10 cellular contexts compared by ENCODE assay signal in the genomic region with DNA sequence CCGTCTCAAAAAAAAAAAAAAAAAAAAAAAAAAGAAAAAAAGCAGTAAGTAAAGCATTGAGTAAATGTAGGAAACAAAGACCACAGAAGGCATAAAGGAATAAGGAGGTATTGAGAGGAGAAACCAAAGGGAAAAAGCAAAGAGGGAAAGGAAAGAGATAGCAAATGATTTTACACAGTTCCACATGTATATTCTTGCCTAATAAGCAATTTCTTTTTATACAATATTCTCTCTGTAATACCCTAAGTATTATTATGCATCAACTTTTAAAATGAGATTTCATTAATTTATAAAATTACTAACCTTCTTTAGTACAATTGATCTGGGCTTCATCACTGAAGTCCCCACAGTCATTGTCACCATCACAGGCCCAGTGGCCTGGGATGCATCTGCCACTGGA.
"Had no signal": no experiment of that assay in that cellular context is flagged by ENCODE, and none has a peak within 500 bp of the region (broad histone marks: within the 10 kb centered on the region; RNA-seq: fewer than 3 reads in every experiment).

No MANE protein-coding gene starts in this region.

- H3K4me1 ChIP-seq: HAP-1 had no signal

- H3K4me3 ChIP-seq: GM23248, HAP-1 had no signal

- H3K9me3 ChIP-seq: HAP-1 had no signal

- H3K27ac ChIP-seq: GM23248, KMS-11 had no signal

- H3K36me3 ChIP-seq: HAP-1 had no signal

- H2AFZ ChIP-seq: GM23248 had no signal

- H3K9ac ChIP-seq: GM23248, KMS-11 had no signal

- H3K4me2 ChIP-seq: KMS-11 had no signal

- DNase-seq: GM23248, GOT3, H7, HFFc6, Karpas-422, KBM-7 had no signal

- ATAC-seq: HCT116 had no signal

- FAIRE-seq: HTR-8/SVneo had no signal
